In genomic region chr4:137471895-137472294, GRCh38 we compare ENCODE assay signal across 25 cellular contexts.
DNase-seq lines count a peak whose midpoint lies in the region; ATAC-seq and TF ChIP-seq lines count a peak whose summit lies in the region.
"Had no signal": no experiment of that assay in that cellular context is flagged by ENCODE, and none has a peak within 500 bp of the region (broad histone marks: within the 10 kb centered on the region; RNA-seq: fewer than 3 reads in every experiment).

No MANE protein-coding gene starts in this region.

- peak; percentile 1 for DNase-seq in NCI-H146 (lab: John Stamatoyannopoulos, UW)
- no peak for DNase-seq in NCI-H146 treated with DMSO at 0.1 percent for 48 hours (lab: John Stamatoyannopoulos, UW; ENCODE audit: unreplicated experiment)
- DNase-seq in NCI-H2227 treated with DMSO at 0.1 percent for 48 hours (lab: John Stamatoyannopoulos, UW) = peak; percentile 20
- peak; percentile 64 for DNase-seq in epithelial cell of esophagus (ENCODE audit: low read depth)
- DNase-seq in stromal cell of bone marrow (ENCODE audit: low read depth) = peak; percentile 41
- no peak for DNase-seq in effector memory CD8-positive, alpha-beta T cell
- DNase-seq in activated CD4-positive, alpha-beta T cell treated with anti-CD3 and anti-CD28 coated beads, Interleukin-2, amount 50 U/mL, for 4 hours = no peak
- no peak for DNase-seq in dermis blood vessel endothelial cell
- DNase-seq: 8988T; activated CD4-positive, CD25-positive, alpha-beta regulatory T cell; activated CD8-positive, alpha-beta T cell treated with anti-CD3 and anti-CD28 coated beads, Interleukin-2, amount 10 ng/mL, durations not matched to agents 7 days and 5 days; activated T-cell treated with anti-CD3 and anti-CD28 coated beads, Interleukin-2, amount 50 U/mL, for 4 hours; colonic mucosa; DMS53; head of caudate nucleus; KG1; NCI-H1092; NCI-H2171; SHP77; tibial artery had no signal

- H3K4me3 ChIP-seq in epithelial cell of esophagus (ENCODE audit: low read length) = no peak overlapping the region
- H3K4me3 ChIP-seq: colonic mucosa, lung, tibial artery had no signal

- H3K9me3 Mint-ChIP-seq in effector memory CD8-positive, alpha-beta T cell = peaks cover 0 to 2% of the 10 kb centered on the region in 2 donors
- H3K9me3 Mint-ChIP-seq: activated T-cell treated with anti-CD3 and anti-CD28 coated beads, Interleukin-2, amount 50 U/mL, for 4 hours; T-helper 1 cell treated with Interleukin-12 subunit alpha and Interleukin-12 subunit beta and Interleukin-4 antibody, amounts not matched to agents 30 μg/mL and 1 μg/mL, for 36 hours had no signal

- no peaks in the 10 kb centered on the region for H3K27me3 Mint-ChIP-seq in effector memory CD8-positive, alpha-beta T cell
- H3K27me3 Mint-ChIP-seq: activated naive CD4-positive, alpha-beta T cell treated with anti-CD3 and anti-CD28 coated beads, Interleukin-2, amount 50 U/mL, for 24 hours; stimulated activated memory B cell treated with anti-CD40 and anti-IgM and Interleukin-4, amounts not matched to agents 10 μg/mL and 1 μg/mL and 100 μg/mL, for 72 hours had no signal

- no peak overlapping the region for H3K4me3 Mint-ChIP-seq in effector memory CD8-positive, alpha-beta T cell
- H3K4me3 Mint-ChIP-seq: activated CD8-positive, alpha-beta T cell treated with anti-CD3 and anti-CD28 coated beads, Interleukin-2, amount 10 ng/mL, durations not matched to agents 7 days and 5 days; activated naive CD4-positive, alpha-beta T cell treated with anti-CD3 and anti-CD28 coated beads, Interleukin-2, amount 50 U/mL, for 24 hours; activated T-cell treated with anti-CD3 and anti-CD28 coated beads, Interleukin-2, amount 50 U/mL, for 4 hours; CD14-positive monocyte; stimulated activated memory B cell treated with anti-CD40 and anti-IgM and Interleukin-4, amounts not matched to agents 10 μg/mL and 1 μg/mL and 100 μg/mL, for 72 hours; T-helper 1 cell treated with Interleukin-12 subunit alpha and Interleukin-12 subunit beta and Interleukin-4 antibody, amounts not matched to agents 30 μg/mL and 1 μg/mL, for 36 hours had no signal

- TF ChIP-seq CTCF in epithelial cell of esophagus (IDR thresholded peaks at IDR 0.05; ENCODE audit: insufficient read depth, low read depth, low read length, missing control alignments) = no peak

- no peak for ATAC-seq in effector memory CD8-positive, alpha-beta T cell (replicated peaks)
- ATAC-seq: activated CD8-positive, alpha-beta T cell treated with anti-CD3 and anti-CD28 coated beads, Interleukin-2, amount 10 ng/mL, durations not matched to agents 7 days and 5 days; activated T-cell treated with anti-CD3 and anti-CD28 coated beads, Interleukin-2, amount 50 U/mL, for 4 hours; stimulated activated memory B cell treated with anti-CD40 and anti-IgM and Interleukin-4, amounts not matched to agents 10 μg/mL and 1 μg/mL and 100 μg/mL, for 72 hours had no signal

- H3K36me3 Mint-ChIP-seq in effector memory CD8-positive, alpha-beta T cell (ENCODE audit: insufficient read depth) = no peaks in the 10 kb centered on the region
- H3K36me3 Mint-ChIP-seq: activated naive CD4-positive, alpha-beta T cell treated with anti-CD3 and anti-CD28 coated beads, Interleukin-2, amount 50 U/mL, for 24 hours; CD14-positive monocyte; stimulated activated memory B cell treated with anti-CD40 and anti-IgM and Interleukin-4, amounts not matched to agents 10 μg/mL and 1 μg/mL and 100 μg/mL, for 72 hours had no signal

- H3K4me1 Mint-ChIP-seq in effector memory CD8-positive, alpha-beta T cell (ENCODE audit: low read depth in 2 of 2) = no peaks in the 10 kb centered on the region
- H3K4me1 Mint-ChIP-seq: activated naive CD4-positive, alpha-beta T cell treated with anti-CD3 and anti-CD28 coated beads, Interleukin-2, amount 50 U/mL, for 24 hours; CD14-positive monocyte; stimulated activated memory B cell treated with anti-CD40 and anti-IgM and Interleukin-4, amounts not matched to agents 10 μg/mL and 1 μg/mL and 100 μg/mL, for 72 hours had no signal

- no peak overlapping the region for H3K27ac Mint-ChIP-seq in effector memory CD8-positive, alpha-beta T cell
- H3K27ac Mint-ChIP-seq: activated CD8-positive, alpha-beta T cell treated with anti-CD3 and anti-CD28 coated beads, Interleukin-2, amount 10 ng/mL, durations not matched to agents 7 days and 5 days; activated naive CD4-positive, alpha-beta T cell treated with anti-CD3 and anti-CD28 coated beads, Interleukin-2, amount 50 U/mL, for 24 hours; CD14-positive monocyte; stimulated activated memory B cell treated with anti-CD40 and anti-IgM and Interleukin-4, amounts not matched to agents 10 μg/mL and 1 μg/mL and 100 μg/mL, for 72 hours; T-helper 1 cell treated with Interleukin-12 subunit alpha and Interleukin-12 subunit beta and Interleukin-4 antibody, amounts not matched to agents 30 μg/mL and 1 μg/mL, for 36 hours had no signal

Comparison
In these comparisons a context has a peak if more than half of its experiments do, and no peak if none do; other contexts are left out.
1. DNase-seq: peak in NCI-H146 (single experiment), NCI-H2227 treated with DMSO at 0.1 percent for 48 hours (single experiment), epithelial cell of esophagus (single experiment) and stromal cell of bone marrow (single experiment); none in NCI-H146 treated with DMSO at 0.1 percent for 48 hours (single experiment), effector memory CD8-positive, alpha-beta T cell (0 of 3), activated CD4-positive, alpha-beta T cell treated with anti-CD3 and anti-CD28 coated beads, Interleukin-2, amount 50 U/mL, for 4 hours (0 of 2) and dermis blood vessel endothelial cell (single experiment).